Comparison of ENCODE assay signal across 20 cellular contexts in genomic region chr6:51489133-51489532, GRCh38.
"Had no signal": no experiment of that assay in that cellular context is flagged by ENCODE, and none has a peak within 500 bp of the region (broad histone marks: within the 10 kb centered on the region; RNA-seq: fewer than 3 reads in every experiment).

No MANE protein-coding gene starts in this region.

- H3K4me1 ChIP-seq: thyroid gland had no signal

- DNase-seq: activated CD4-positive, alpha-beta T cell treated with anti-CD3 and anti-CD28 coated beads, Interleukin-2, amount 10 ng/mL, durations not matched to agents 7 days and 5 days; activated CD8-positive, alpha-beta memory T cell treated with anti-CD3 and anti-CD28 coated beads for 24 hours; activated CD8-positive, alpha-beta memory T cell treated with anti-CD3 and anti-CD28 coated beads, Interleukin-2, amount 50 U/mL, for 48 hours; activated effector memory CD4-positive, alpha-beta T cell treated with anti-CD3 and anti-CD28 coated beads, Interleukin-2, amount 50 U/mL, for 16 hours; activated naive CD4-positive, alpha-beta T cell treated with anti-CD3 and anti-CD28 coated beads, Interleukin-2, amount 50 U/mL, for 16 hours; activated T-cell treated with anti-CD3 and anti-CD28 coated beads, Interleukin-2, amount 50 U/mL, for 48 hours; aorta; brain microvascular endothelial cell; cortex of kidney; kidney glomerular epithelial cell; mucosa of descending colon; naive B cell; stimulated activated naive CD4-positive, alpha-beta T cell; thyroid gland had no signal

- H3K9me3 ChIP-seq: mucosa of descending colon, thyroid gland had no signal

- H3K4me3 ChIP-seq: mucosa of descending colon, thyroid gland had no signal

- H3K36me3 ChIP-seq: brain microvascular endothelial cell, thyroid gland had no signal

- FAIRE-seq: endometrium had no signal

- H3K27ac ChIP-seq: brain microvascular endothelial cell, thyroid gland had no signal

- H3K27me3 ChIP-seq: brain microvascular endothelial cell, thyroid gland had no signal

- H3K4me1 Mint-ChIP-seq: activated CD4-positive, alpha-beta T cell treated with anti-CD3 and anti-CD28 coated beads, Interleukin-2, amount 10 ng/mL, durations not matched to agents 7 days and 5 days; central memory CD8-positive, alpha-beta T cell; memory B cell; naive B cell had no signal

- H3K36me3 Mint-ChIP-seq: memory B cell, naive B cell had no signal

- H3K9me3 Mint-ChIP-seq: activated CD4-positive, alpha-beta T cell treated with anti-CD3 and anti-CD28 coated beads, Interleukin-2, amount 10 ng/mL, durations not matched to agents 7 days and 5 days had no signal

- H3K27me3 Mint-ChIP-seq: activated CD4-positive, alpha-beta T cell treated with anti-CD3 and anti-CD28 coated beads, Interleukin-2, amount 10 ng/mL, durations not matched to agents 7 days and 5 days; central memory CD8-positive, alpha-beta T cell; memory B cell; naive B cell; progenitor cell of endocrine pancreas had no signal

- ATAC-seq: activated CD4-positive, CD25-positive, alpha-beta regulatory T cell treated with anti-CD3 and anti-CD28 coated beads, Interleukin-2, amount 50 U/mL, for 24 hours; mucosa of descending colon had no signal

- H3K4me3 Mint-ChIP-seq: activated CD4-positive, alpha-beta T cell treated with anti-CD3 and anti-CD28 coated beads, Interleukin-2, amount 10 ng/mL, durations not matched to agents 7 days and 5 days; central memory CD8-positive, alpha-beta T cell; memory B cell; naive B cell; neural crest cell had no signal

- H3K27ac Mint-ChIP-seq: activated CD4-positive, alpha-beta T cell treated with anti-CD3 and anti-CD28 coated beads, Interleukin-2, amount 10 ng/mL, durations not matched to agents 7 days and 5 days; memory B cell; naive B cell; progenitor cell of endocrine pancreas had no signal
